ENCODE assay signal across 1 cellular context in genomic region chr13:71613347-71613746, GRCh38.
TF ChIP-seq lines count a peak whose summit lies in the region.

No MANE protein-coding gene starts in this region.

TF ChIP-seq in SK-N-SH treated with all-trans-retinoic acid at 6 μM for 48 hours, 23 proteins besides CTCF, POLR2A, EP300 and RAD21 (continued from another document):
- TF ChIP-seq POU6F1 (CRISPR knock-in tag; IDR thresholded peaks at IDR 0.05; ENCODE audit: borderline replicate concordance, low read depth) (no peak), GLIS3 (CRISPR knock-in tag; IDR thresholded peaks at IDR 0.05) (no peak), TCF4 (CRISPR knock-in tag; IDR thresholded peaks at IDR 0.05; ENCODE audit: borderline replicate concordance) (no peak), ZNF565 (CRISPR knock-in tag; conservative IDR thresholded peaks at IDR 0.05; ENCODE audit: low read depth) (no peak), ZNF8 (CRISPR knock-in tag; IDR thresholded peaks at IDR 0.05) (no peak), SNAI2 (CRISPR knock-in tag; IDR thresholded peaks at IDR 0.05) (no peak), TOX (CRISPR knock-in tag; IDR thresholded peaks at IDR 0.05; ENCODE audit: borderline replicate concordance) (no peak), ESRRG (CRISPR knock-in tag; IDR thresholded peaks at IDR 0.05) (no peak)
